Comparison of ENCODE assay signal across 1 cellular context in the genomic region with DNA sequence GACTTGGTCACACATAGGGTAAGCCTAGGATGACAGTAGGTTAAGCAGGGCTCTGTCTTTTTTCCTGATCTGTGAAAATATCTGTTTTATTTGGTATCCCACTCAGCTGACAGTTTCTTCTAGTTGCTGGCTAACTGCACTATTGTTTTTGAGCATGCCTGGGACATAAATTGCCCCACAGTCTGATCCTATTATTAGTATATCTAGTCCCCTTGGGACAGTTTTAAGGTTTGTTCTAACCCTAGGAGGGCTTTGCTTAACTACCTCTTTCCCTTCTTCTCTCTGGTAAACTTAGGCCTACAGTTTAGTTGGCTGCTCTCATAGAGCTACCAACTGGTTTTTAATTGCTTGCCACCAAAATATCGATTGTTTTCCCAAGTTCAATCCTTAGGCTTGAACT.
TF ChIP-seq lines count a peak whose summit lies in the region.

No MANE protein-coding gene starts in this region.

TF ChIP-seq in GM12878, 131 proteins besides CTCF, POLR2A, EP300 and RAD21:
- TF ChIP-seq POLR2AphosphoS5 (IDR thresholded peaks at IDR 0.05; ENCODE audit: low read length) (no peak), RB1 (IDR thresholded peaks at IDR 0.05; ENCODE audit: borderline replicate concordance) (no peak), HCFC1 (IDR thresholded peaks at IDR 0.05; ENCODE audit: low read length) (no peak), NBN (IDR thresholded peaks at IDR 0.05) (no peak), IRF5 (IDR thresholded peaks at IDR 0.05; ENCODE audit: borderline replicate concordance) (no peak), ZNF217 (IDR thresholded peaks at IDR 0.05) (no peak), NFXL1 (IDR thresholded peaks at IDR 0.05; ENCODE audit: borderline replicate concordance) (no peak), SREBF1 (IDR thresholded peaks at IDR 0.05; ENCODE audit: low read length) (no peak), CHD1 (IDR thresholded peaks at IDR 0.05; ENCODE audit: low read depth, low read length) (no peak), TCF3 (IDR thresholded peaks at IDR 0.05; ENCODE audit: borderline replicate concordance, insufficient read depth, low read depth, low read length) (no peak), HSF1 (IDR thresholded peaks at IDR 0.05; ENCODE audit: low read depth, low read length) (no peak), BHLHE40 (IDR thresholded peaks at IDR 0.05; ENCODE audit: borderline replicate concordance in 1 of 2, low read depth in 2 of 2, low read length in 1 of 2) (no peak), PAX5 (IDR thresholded peaks at IDR 0.05; ENCODE audit: borderline replicate concordance, low read depth, low read length) (no peak), HDAC6 (IDR thresholded peaks at IDR 0.05; ENCODE audit: unreplicated experiment) (no peak)
